12 cellular contexts compared by ENCODE assay signal in the genomic region with DNA sequence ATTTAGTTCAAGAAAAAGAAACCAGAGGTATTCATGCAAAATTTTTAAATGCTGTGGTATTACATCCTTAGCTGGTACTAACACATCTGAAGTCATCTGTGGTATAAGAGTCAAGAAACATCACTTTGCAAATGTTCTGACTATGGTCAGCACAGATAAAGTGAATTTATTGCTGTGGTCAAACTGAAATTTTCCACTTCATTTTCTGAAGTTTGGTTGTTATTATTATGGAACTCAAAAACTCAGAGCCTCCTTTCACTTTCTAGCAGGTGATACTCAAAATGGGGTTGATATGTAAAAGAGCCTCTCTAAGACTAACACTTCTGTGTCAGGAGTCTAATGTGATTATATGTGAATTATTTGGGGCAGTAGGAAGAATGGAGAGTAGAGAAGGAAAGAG.
A peak's percentile ranks its signal among the peaks of the same experiment; 100 is the strongest.
DNase-seq lines count a peak whose midpoint lies in the region; ATAC-seq, FAIRE-seq and TF ChIP-seq lines count a peak whose summit lies in the region.
"Had no signal": no experiment of that assay in that cellular context is flagged by ENCODE, and none has a peak within 500 bp of the region (broad histone marks: within the 10 kb centered on the region; RNA-seq: fewer than 3 reads in every experiment).

No MANE protein-coding gene starts in this region.

- H3K4me1 Mint-ChIP-seq in naive B cell (peaks cover 4 to 17% (median 11%) of the 10 kb centered on the region in 3 donors), endothelial cell (ENCODE audit: unreplicated experiment) (no peaks in the 10 kb centered on the region)

- no peaks in the 10 kb centered on the region for H3K36me3 ChIP-seq in tibial nerve

- no peaks in the 10 kb centered on the region for H3K27me3 ChIP-seq in tibial nerve

- no peaks in the 10 kb centered on the region for H3K9me3 ChIP-seq in tibial nerve
- H3K9me3 ChIP-seq: mucosa of descending colon had no signal

- H3K4me3 ChIP-seq in tibial nerve, result no peak overlapping the region
- H3K4me3 ChIP-seq: mucosa of descending colon had no signal

- no peak overlapping the region for H3K27ac ChIP-seq in tibial nerve

- DNase-seq in naive B cell, result no peak
- no peak for DNase-seq in tibial nerve (ENCODE audit: low spot score in 2 of 2)
- no peak for DNase-seq in RCC 7860 (ENCODE audit: low spot score)
- no peak for DNase-seq in NCI-H2196 (lab: John Stamatoyannopoulos, UW; ENCODE audit: unreplicated experiment)
- DNase-seq in endothelial cell (ENCODE audit: low spot score), result no peak
- DNase-seq: DND-41, glutamatergic neuron, mucosa of descending colon, NCI-H2081 had no signal

- TF ChIP-seq EP300 in tibial nerve (IDR thresholded peaks at IDR 0.05), result no peak

- peaks cover 0 to 5% (median 1%) of the 10 kb centered on the region in 7 donors for H3K9me3 Mint-ChIP-seq in naive B cell
- no peaks in the 10 kb centered on the region for H3K9me3 Mint-ChIP-seq in endothelial cell (ENCODE audit: unreplicated experiment)

- peak overlapping the region in 5 of 6 donors; percentile 0 to 18 (median 12) for H3K27ac Mint-ChIP-seq in naive B cell
- no peak overlapping the region for H3K27ac Mint-ChIP-seq in endothelial cell (ENCODE audit: unreplicated experiment)

- no peak for TF ChIP-seq POLR2A in tibial nerve (IDR thresholded peaks at IDR 0.05)

- no peaks in the 10 kb centered on the region for H3K4me1 ChIP-seq in tibial nerve

- ATAC-seq in GM18909 (IDR thresholded peaks at IDR 0.05; ENCODE audit: poor library complexity, unreplicated experiment) (peak; percentile 87), GM21786 (IDR thresholded peaks at IDR 0.05; ENCODE audit: unreplicated experiment) (peak; percentile 83), HG03432 (IDR thresholded peaks at IDR 0.05; ENCODE audit: unreplicated experiment) (peak; percentile 83), naive B cell (ENCODE audit: low read depth in 2 of 2) (no peak)
- ATAC-seq: mucosa of descending colon had no signal

- no peaks in the 10 kb centered on the region for H3K27me3 Mint-ChIP-seq in naive B cell
- H3K27me3 Mint-ChIP-seq in endothelial cell (ENCODE audit: unreplicated experiment), result peaks cover 4% of the 10 kb centered on the region

- no peak for FAIRE-seq in RCC 7860 (lab: Jason Lieb, UNC)

- TF ChIP-seq CTCF in tibial nerve (IDR thresholded peaks at IDR 0.05) (no peak), endothelial cell (IDR thresholded peaks at IDR 0.05; ENCODE audit: unreplicated experiment) (no peak)

- no peak overlapping the region for H3K4me3 Mint-ChIP-seq in naive B cell
- H3K4me3 Mint-ChIP-seq in endothelial cell (ENCODE audit: unreplicated experiment), result no peak overlapping the region

- H3K36me3 Mint-ChIP-seq in naive B cell (peaks cover 5 to 6% of the 10 kb centered on the region in 2 donors), endothelial cell (ENCODE audit: low read depth, unreplicated experiment) (no peaks in the 10 kb centered on the region)

Comparison
In these comparisons a context has a peak if more than half of its experiments do, and no peak if none do; other contexts are left out.
1. ATAC-seq: peak in GM18909 (single experiment), GM21786 (single experiment) and HG03432 (single experiment); none in naive B cell (0 of 2).